In genomic region chr9:122389799-122390481, GRCh38 we compare ENCODE assay signal across 1 cellular context.
TF ChIP-seq lines count a peak whose summit lies in the region.

No MANE protein-coding gene starts in this region.

TF ChIP-seq in SK-N-SH, 30 proteins besides CTCF, POLR2A, EP300 and RAD21 (continued from another document):
- TF ChIP-seq REST (IDR thresholded peaks at IDR 0.05; ENCODE audit: low read depth, low read length) (no peak), NFIC (IDR thresholded peaks at IDR 0.05; ENCODE audit: borderline replicate concordance) (no peak), MEF2A (IDR thresholded peaks at IDR 0.05; ENCODE audit: borderline replicate concordance, low read depth) (no peak), MAX (IDR thresholded peaks at IDR 0.05; ENCODE audit: low read depth) (no peak), RCOR1 (IDR thresholded peaks at IDR 0.05; ENCODE audit: low read length) (no peak), EZH2phosphoT487 (IDR thresholded peaks at IDR 0.05; ENCODE audit: borderline replicate concordance, low read depth) (no peak), TEAD4 (IDR thresholded peaks at IDR 0.05; ENCODE audit: borderline replicate concordance, insufficient read depth) (no peak)
